In the genomic region with DNA sequence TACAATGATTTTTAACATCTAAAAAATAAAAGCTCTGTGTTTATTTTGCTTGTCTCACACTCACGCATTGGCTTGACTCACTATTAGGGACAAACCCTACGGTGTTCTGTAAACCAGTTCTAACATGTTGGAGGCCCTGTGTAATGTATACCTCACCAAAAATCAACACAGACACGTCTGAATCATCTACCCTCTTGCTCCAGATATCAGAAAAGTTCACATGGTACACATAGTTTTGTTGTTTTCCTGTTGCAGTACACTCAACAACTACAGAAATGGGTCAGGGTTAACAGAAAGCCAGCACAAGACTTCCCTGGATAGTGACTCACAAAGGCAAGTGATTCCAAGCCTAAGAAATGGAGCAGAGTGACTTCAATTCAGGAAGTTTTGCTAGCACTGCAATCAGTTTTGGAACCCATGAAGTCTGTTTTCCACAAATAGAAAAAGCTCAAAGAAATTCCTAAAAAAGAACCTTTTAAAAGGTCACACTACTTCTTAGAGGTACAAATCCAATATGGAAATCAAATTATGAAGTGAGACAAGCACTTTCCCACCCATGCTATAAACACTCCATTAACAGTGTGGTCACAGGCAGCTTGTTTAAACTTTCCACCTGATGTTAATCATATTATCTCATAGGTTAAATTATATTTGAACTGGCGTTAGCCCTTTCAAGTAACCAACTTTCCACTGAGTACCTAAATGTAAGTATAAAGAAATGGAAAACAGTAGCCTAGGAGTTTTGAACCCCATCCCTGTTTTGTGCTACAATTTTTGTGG, we compare ENCODE assay signal across 2 cellular contexts.
TF ChIP-seq lines count a peak whose summit lies in the region.

No MANE protein-coding gene starts in this region.

TF ChIP-seq in HEK293, 187 proteins besides CTCF, POLR2A, EP300 and RAD21 (continued from another document and continues in another):
- TF ChIP-seq, protein P1, sequence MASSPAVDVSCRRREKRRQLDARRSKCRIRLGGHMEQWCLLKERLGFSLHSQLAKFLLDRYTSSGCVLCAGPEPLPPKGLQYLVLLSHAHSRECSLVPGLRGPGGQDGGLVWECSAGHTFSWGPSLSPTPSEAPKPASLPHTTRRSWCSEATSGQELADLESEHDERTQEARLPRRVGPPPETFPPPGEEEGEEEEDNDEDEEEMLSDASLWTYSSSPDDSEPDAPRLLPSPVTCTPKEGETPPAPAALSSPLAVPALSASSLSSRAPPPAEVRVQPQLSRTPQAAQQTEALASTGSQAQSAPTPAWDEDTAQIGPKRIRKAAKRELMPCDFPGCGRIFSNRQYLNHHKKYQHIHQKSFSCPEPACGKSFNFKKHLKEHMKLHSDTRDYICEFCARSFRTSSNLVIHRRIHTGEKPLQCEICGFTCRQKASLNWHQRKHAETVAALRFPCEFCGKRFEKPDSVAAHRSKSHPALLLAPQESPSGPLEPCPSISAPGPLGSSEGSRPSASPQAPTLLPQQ (tag by site-specific recombination; IDR thresholded peaks at IDR 0.05), result peak; percentile 50; the same call in 1 of the 2 replicates
- TF ChIP-seq ZNF37A (tag by site-specific recombination; IDR thresholded peaks at IDR 0.05) (no peak), ZNF600 (tag by site-specific recombination; IDR thresholded peaks at IDR 0.05) (peak; percentile 95), KLF1 (tag by site-specific recombination; IDR thresholded peaks at IDR 0.05) (no peak), ZBTB20 (tag by site-specific recombination; IDR thresholded peaks at IDR 0.05) (peak; percentile 87), ZNF24 (tag by site-specific recombination; IDR thresholded peaks at IDR 0.05) (peak; percentile 49; the same call in 1 of the 2 replicates), ZNF660 (tag by site-specific recombination; IDR thresholded peaks at IDR 0.05) (0 out of 2 replicates have a peak, but pooled peaks have one; percentile 21), ZNF621 (tag by site-specific recombination; IDR thresholded peaks at IDR 0.05) (no peak), HOXA7 (CRISPR knock-in tag; IDR thresholded peaks at IDR 0.05; ENCODE audit: borderline replicate concordance) (no peak), ZNF239 (tag by site-specific recombination; IDR thresholded peaks at IDR 0.05) (no peak), TRIM28 (IDR thresholded peaks at IDR 0.05; ENCODE audit: borderline replicate concordance, low read length) (peak; percentile 86; the same call in 1 of the 2 replicates), ZNF202 (tag by site-specific recombination; IDR thresholded peaks at IDR 0.05; ENCODE audit: borderline replicate concordance) (no peak), FEZF1 (tag by site-specific recombination; IDR thresholded peaks at IDR 0.05) (peak; percentile 60), ZNF629 (tag by site-specific recombination; IDR thresholded peaks at IDR 0.05) (peak; percentile 75), ZNF16 (tag by site-specific recombination; IDR thresholded peaks at IDR 0.05; ENCODE audit: low read depth) (no peak), MYNN (tag by site-specific recombination; IDR thresholded peaks at IDR 0.05; ENCODE audit: borderline replicate concordance) (peak; percentile 56; the same call in 1 of the 2 replicates), HOXC10 (CRISPR knock-in tag; IDR thresholded peaks at IDR 0.05) (no peak)
- TF ChIP-seq, protein P2, sequence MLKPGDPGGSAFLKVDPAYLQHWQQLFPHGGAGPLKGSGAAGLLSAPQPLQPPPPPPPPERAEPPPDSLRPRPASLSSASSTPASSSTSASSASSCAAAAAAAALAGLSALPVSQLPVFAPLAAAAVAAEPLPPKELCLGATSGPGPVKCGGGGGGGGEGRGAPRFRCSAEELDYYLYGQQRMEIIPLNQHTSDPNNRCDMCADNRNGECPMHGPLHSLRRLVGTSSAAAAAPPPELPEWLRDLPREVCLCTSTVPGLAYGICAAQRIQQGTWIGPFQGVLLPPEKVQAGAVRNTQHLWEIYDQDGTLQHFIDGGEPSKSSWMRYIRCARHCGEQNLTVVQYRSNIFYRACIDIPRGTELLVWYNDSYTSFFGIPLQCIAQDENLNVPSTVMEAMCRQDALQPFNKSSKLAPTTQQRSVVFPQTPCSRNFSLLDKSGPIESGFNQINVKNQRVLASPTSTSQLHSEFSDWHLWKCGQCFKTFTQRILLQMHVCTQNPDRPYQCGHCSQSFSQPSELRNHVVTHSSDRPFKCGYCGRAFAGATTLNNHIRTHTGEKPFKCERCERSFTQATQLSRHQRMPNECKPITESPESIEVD (tag by site-specific recombination; IDR thresholded peaks at IDR 0.05), result peak; percentile 90
- TF ChIP-seq, protein P3, sequence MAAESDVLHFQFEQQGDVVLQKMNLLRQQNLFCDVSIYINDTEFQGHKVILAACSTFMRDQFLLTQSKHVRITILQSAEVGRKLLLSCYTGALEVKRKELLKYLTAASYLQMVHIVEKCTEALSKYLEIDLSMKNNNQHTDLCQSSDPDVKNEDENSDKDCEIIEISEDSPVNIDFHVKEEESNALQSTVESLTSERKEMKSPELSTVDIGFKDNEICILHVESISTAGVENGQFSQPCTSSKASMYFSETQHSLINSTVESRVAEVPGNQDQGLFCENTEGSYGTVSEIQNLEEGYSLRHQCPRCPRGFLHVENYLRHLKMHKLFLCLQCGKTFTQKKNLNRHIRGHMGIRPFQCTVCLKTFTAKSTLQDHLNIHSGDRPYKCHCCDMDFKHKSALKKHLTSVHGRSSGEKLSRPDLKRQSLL (tag by site-specific recombination; IDR thresholded peaks at IDR 0.05), result peak; percentile 43; the same call in 1 of the 2 replicates
- TF ChIP-seq, protein P4, sequence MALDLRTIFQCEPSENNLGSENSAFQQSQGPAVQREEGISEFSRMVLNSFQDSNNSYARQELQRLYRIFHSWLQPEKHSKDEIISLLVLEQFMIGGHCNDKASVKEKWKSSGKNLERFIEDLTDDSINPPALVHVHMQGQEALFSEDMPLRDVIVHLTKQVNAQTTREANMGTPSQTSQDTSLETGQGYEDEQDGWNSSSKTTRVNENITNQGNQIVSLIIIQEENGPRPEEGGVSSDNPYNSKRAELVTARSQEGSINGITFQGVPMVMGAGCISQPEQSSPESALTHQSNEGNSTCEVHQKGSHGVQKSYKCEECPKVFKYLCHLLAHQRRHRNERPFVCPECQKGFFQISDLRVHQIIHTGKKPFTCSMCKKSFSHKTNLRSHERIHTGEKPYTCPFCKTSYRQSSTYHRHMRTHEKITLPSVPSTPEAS (tag by site-specific recombination; IDR thresholded peaks at IDR 0.05), result no peak
- TF ChIP-seq, protein P5, sequence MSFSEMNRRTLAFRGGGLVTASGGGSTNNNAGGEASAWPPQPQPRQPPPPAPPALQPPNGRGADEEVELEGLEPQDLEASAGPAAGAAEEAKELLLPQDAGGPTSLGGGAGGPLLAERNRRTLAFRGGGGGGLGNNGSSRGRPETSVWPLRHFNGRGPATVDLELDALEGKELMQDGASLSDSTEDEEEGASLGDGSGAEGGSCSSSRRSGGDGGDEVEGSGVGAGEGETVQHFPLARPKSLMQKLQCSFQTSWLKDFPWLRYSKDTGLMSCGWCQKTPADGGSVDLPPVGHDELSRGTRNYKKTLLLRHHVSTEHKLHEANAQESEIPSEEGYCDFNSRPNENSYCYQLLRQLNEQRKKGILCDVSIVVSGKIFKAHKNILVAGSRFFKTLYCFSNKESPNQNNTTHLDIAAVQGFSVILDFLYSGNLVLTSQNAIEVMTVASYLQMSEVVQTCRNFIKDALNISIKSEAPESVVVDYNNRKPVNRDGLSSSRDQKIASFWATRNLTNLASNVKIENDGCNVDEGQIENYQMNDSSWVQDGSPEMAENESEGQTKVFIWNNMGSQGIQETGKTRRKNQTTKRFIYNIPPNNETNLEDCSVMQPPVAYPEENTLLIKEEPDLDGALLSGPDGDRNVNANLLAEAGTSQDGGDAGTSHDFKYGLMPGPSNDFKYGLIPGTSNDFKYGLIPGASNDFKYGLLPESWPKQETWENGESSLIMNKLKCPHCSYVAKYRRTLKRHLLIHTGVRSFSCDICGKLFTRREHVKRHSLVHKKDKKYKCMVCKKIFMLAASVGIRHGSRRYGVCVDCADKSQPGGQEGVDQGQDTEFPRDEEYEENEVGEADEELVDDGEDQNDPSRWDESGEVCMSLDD (tag by site-specific recombination; IDR thresholded peaks at IDR 0.05), result 0 out of 2 replicates have a peak, but pooled peaks have one; percentile 23

TF ChIP-seq in WTC11, 78 proteins besides CTCF, POLR2A, EP300 and RAD21 (continued from another document):
- TF ChIP-seq, protein P6, sequence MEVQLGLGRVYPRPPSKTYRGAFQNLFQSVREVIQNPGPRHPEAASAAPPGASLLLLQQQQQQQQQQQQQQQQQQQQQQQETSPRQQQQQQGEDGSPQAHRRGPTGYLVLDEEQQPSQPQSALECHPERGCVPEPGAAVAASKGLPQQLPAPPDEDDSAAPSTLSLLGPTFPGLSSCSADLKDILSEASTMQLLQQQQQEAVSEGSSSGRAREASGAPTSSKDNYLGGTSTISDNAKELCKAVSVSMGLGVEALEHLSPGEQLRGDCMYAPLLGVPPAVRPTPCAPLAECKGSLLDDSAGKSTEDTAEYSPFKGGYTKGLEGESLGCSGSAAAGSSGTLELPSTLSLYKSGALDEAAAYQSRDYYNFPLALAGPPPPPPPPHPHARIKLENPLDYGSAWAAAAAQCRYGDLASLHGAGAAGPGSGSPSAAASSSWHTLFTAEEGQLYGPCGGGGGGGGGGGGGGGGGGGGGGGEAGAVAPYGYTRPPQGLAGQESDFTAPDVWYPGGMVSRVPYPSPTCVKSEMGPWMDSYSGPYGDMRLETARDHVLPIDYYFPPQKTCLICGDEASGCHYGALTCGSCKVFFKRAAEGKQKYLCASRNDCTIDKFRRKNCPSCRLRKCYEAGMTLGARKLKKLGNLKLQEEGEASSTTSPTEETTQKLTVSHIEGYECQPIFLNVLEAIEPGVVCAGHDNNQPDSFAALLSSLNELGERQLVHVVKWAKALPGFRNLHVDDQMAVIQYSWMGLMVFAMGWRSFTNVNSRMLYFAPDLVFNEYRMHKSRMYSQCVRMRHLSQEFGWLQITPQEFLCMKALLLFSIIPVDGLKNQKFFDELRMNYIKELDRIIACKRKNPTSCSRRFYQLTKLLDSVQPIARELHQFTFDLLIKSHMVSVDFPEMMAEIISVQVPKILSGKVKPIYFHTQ (CRISPR knock-in tag; IDR thresholded peaks at IDR 0.05), result no peak
- no peak for TF ChIP-seq KAT7 (CRISPR knock-in tag; IDR thresholded peaks at IDR 0.05; ENCODE audit: borderline replicate concordance)
- TF ChIP-seq, protein P7, sequence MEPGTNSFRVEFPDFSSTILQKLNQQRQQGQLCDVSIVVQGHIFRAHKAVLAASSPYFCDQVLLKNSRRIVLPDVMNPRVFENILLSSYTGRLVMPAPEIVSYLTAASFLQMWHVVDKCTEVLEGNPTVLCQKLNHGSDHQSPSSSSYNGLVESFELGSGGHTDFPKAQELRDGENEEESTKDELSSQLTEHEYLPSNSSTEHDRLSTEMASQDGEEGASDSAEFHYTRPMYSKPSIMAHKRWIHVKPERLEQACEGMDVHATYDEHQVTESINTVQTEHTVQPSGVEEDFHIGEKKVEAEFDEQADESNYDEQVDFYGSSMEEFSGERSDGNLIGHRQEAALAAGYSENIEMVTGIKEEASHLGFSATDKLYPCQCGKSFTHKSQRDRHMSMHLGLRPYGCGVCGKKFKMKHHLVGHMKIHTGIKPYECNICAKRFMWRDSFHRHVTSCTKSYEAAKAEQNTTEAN (CRISPR knock-in tag; IDR thresholded peaks at IDR 0.05), result no peak
- TF ChIP-seq, protein P8, sequence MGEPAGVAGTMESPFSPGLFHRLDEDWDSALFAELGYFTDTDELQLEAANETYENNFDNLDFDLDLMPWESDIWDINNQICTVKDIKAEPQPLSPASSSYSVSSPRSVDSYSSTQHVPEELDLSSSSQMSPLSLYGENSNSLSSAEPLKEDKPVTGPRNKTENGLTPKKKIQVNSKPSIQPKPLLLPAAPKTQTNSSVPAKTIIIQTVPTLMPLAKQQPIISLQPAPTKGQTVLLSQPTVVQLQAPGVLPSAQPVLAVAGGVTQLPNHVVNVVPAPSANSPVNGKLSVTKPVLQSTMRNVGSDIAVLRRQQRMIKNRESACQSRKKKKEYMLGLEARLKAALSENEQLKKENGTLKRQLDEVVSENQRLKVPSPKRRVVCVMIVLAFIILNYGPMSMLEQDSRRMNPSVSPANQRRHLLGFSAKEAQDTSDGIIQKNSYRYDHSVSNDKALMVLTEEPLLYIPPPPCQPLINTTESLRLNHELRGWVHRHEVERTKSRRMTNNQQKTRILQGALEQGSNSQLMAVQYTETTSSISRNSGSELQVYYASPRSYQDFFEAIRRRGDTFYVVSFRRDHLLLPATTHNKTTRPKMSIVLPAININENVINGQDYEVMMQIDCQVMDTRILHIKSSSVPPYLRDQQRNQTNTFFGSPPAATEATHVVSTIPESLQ (CRISPR knock-in tag; IDR thresholded peaks at IDR 0.05), result no peak
- TF ChIP-seq EMX1 (CRISPR knock-in tag; IDR thresholded peaks at IDR 0.05), result no peak
- TF ChIP-seq PRRX2 (CRISPR knock-in tag; IDR thresholded peaks at IDR 0.05), result no peak
- TF ChIP-seq RORB (CRISPR knock-in tag; IDR thresholded peaks at IDR 0.05), result no peak
- TF ChIP-seq FOXK1 (CRISPR knock-in tag; IDR thresholded peaks at IDR 0.05), result no peak
- no peak for TF ChIP-seq ZBTB21 (CRISPR knock-in tag; IDR thresholded peaks at IDR 0.05; ENCODE audit: borderline replicate concordance)
